25 cellular contexts compared by ENCODE assay signal in the genomic region with DNA sequence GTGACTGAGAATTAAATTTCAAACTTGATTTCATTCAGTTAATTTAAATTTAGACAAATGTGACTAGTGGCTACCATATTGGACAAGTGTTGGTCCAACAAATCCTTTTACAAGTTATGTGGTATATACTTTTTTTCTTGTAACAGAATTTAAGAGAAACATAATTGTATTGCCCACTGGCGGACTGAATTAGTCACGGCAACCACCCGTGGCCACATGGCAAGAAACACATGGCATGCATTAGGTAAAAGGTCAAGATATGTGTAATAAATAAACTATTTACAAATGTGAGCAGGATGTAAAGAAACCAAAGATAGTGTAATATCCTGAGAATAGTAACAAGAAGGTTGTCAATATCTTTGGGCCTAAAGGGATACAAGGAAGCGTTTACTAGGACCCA.
"Had no signal": no experiment of that assay in that cellular context is flagged by ENCODE, and none has a peak within 500 bp of the region (broad histone marks: within the 10 kb centered on the region; RNA-seq: fewer than 3 reads in every experiment).

No MANE protein-coding gene starts in this region.

- ATAC-seq: effector memory CD8-positive, alpha-beta T cell; foreskin keratinocyte; gastroesophageal sphincter; heart left ventricle; left lobe of liver; sciatic nerve; stimulated activated effector memory CD8-positive, alpha-beta T cell treated with anti-CD3 and anti-CD28 coated beads, Interleukin-12 subunit alpha, Interleukin-12 subunit beta, amount 100 ng/mL, for 72 hours had no signal

- H3K27me3 ChIP-seq: esophagus squamous epithelium, foreskin keratinocyte, gastroesophageal sphincter, heart left ventricle, hepatocyte, neural progenitor cell, right atrium auricular region, stomach, thyroid gland had no signal

- DNase-seq: cortex of kidney; effector memory CD8-positive, alpha-beta T cell; erythroblast; esophagus squamous epithelium; foreskin keratinocyte; heart left ventricle; kidney; nucleus accumbens; stimulated activated CD4-positive, alpha-beta T cell treated with anti-CD3 and anti-CD28 coated beads, Interleukin-2, amount 100 ng/mL, for 24 hours; stimulated activated CD4-positive, alpha-beta T cell treated with anti-CD3 and anti-CD28 coated beads, Interleukin-4, amount 100 ng/mL, for 24 hours; stimulated activated naive CD4-positive, alpha-beta T cell treated with Interleukin-2 at 50 U/mL for 16 hours; stomach; thyroid gland; trophoblast cell had no signal

- H3K36me3 ChIP-seq: esophagus squamous epithelium, gastroesophageal sphincter, heart left ventricle, neural progenitor cell, prostate gland, right atrium auricular region, stomach, thyroid gland had no signal

- H3K4me3 Mint-ChIP-seq: effector memory CD8-positive, alpha-beta T cell; memory B cell; nephron; neural progenitor cell; stimulated activated effector memory CD8-positive, alpha-beta T cell treated with anti-CD3 and anti-CD28 coated beads, Interleukin-12 subunit alpha, Interleukin-12 subunit beta, amount 100 ng/mL, for 72 hours had no signal

- H2AFZ ChIP-seq: hepatocyte, neural progenitor cell had no signal

- H3K4me2 ChIP-seq: hepatocyte, neural progenitor cell had no signal

- H3K4me1 Mint-ChIP-seq: memory B cell; nephron; neural progenitor cell; stimulated activated effector memory CD8-positive, alpha-beta T cell treated with anti-CD3 and anti-CD28 coated beads, Interleukin-12 subunit alpha, Interleukin-12 subunit beta, amount 100 ng/mL, for 72 hours had no signal

- H3K4me1 ChIP-seq: gastroesophageal sphincter, heart left ventricle, neural progenitor cell, prostate gland, right atrium auricular region, stomach, thyroid gland had no signal

- H3K4me3 ChIP-seq: esophagus squamous epithelium, gastroesophageal sphincter, heart left ventricle, hepatocyte, lung, neural progenitor cell, prostate gland, right atrium auricular region, stomach, thyroid gland had no signal

- H3K9me3 Mint-ChIP-seq: stimulated activated effector memory CD8-positive, alpha-beta T cell treated with anti-CD3 and anti-CD28 coated beads, Interleukin-12 subunit alpha, Interleukin-12 subunit beta, amount 100 ng/mL, for 72 hours had no signal

- H3K27ac Mint-ChIP-seq: effector memory CD8-positive, alpha-beta T cell; memory B cell; nephron; neural progenitor cell; stimulated activated effector memory CD8-positive, alpha-beta T cell treated with anti-CD3 and anti-CD28 coated beads, Interleukin-12 subunit alpha, Interleukin-12 subunit beta, amount 100 ng/mL, for 72 hours had no signal

- H3K27ac ChIP-seq: esophagus squamous epithelium, foreskin keratinocyte, gastroesophageal sphincter, heart left ventricle, hepatocyte, neural progenitor cell, prostate gland, right atrium auricular region, stomach, thyroid gland had no signal

- H3K9ac ChIP-seq: neural progenitor cell had no signal

- H3K79me2 ChIP-seq: hepatocyte had no signal

- H3K36me3 Mint-ChIP-seq: stimulated activated effector memory CD8-positive, alpha-beta T cell treated with anti-CD3 and anti-CD28 coated beads, Interleukin-12 subunit alpha, Interleukin-12 subunit beta, amount 100 ng/mL, for 72 hours had no signal

- H3K27me3 Mint-ChIP-seq: memory B cell had no signal

- H3K9me3 ChIP-seq: esophagus squamous epithelium, gastroesophageal sphincter, prostate gland, stomach, thyroid gland had no signal
